35 cellular contexts compared by ENCODE assay signal in genomic region chr14:63496837-63497400, GRCh38. TPM values are rescaled to one million over a fixed set of nuclear protein-coding genes. Genes with fewer than 3 reads are reported as not detected.
DNase-seq lines count a peak whose midpoint lies in the region; ATAC-seq, FAIRE-seq and TF ChIP-seq lines count a peak whose summit lies in the region.
"Had no signal": no experiment of that assay in that cellular context is flagged by ENCODE, and none has a peak within 500 bp of the region (broad histone marks: within the 10 kb centered on the region; RNA-seq: fewer than 3 reads in every experiment).

No MANE protein-coding gene starts in this region.

- H3K9me3 Mint-ChIP-seq in nephron, result no peaks in the 10 kb centered on the region
- H3K9me3 Mint-ChIP-seq: activated CD4-positive, alpha-beta T cell treated with anti-CD3 and anti-CD28 coated beads, Interleukin-2, amount 10 ng/mL, durations not matched to agents 24 days and 14 days had no signal

- H3K9me3 ChIP-seq in heart left ventricle (peaks cover 0 to 9% (median 0%) of the 10 kb centered on the region in 12 donors), endothelial cell of umbilical vein (replicated peaks; ENCODE audit: control insufficient read depth, insufficient read depth, low read length) (no peaks in the 10 kb centered on the region)
- H3K9me3 ChIP-seq: Caco-2, SJCRH30, stomach had no signal

- DNase-seq in heart left ventricle (peak in 3 of 5 donors; percentile 31 to 48 (median 38)), Right ventricle myocardium inferior (ENCODE audit: missing footprints) (no peak), endothelial cell of umbilical vein (ENCODE audit: low read depth, low spot score) (peak; percentile 92), NCI-H187 treated with DMSO at 0.1 percent for 48 hours (lab: John Stamatoyannopoulos, UW) (no peak), NCI-H1105 (lab: John Stamatoyannopoulos, UW) (no peak)
- DNase-seq: 8988T; activated CD4-positive, alpha-beta T cell treated with anti-CD3 and anti-CD28 coated beads, Interleukin-2, amount 10 ng/mL, durations not matched to agents 24 days and 14 days; activated CD8-positive, alpha-beta memory T cell treated with anti-CD3 and anti-CD28 coated beads for 24 hours; activated T-cell treated with anti-CD3 and anti-CD28 coated beads for 4 hours; anterior cingulate cortex; Caco-2; cortex of kidney; DMS79; GDM1; mesendoderm; NCI-H1092 treated with DMSO at 0.1 percent for 48 hours; NCI-H187; NCI-H510A treated with DMSO at 0.1 percent for 48 hours; posterior cingulate gyrus; SJCRH30; stimulated activated CD4-positive, alpha-beta T cell treated with anti-CD3 and anti-CD28 coated beads, Interleukin-4, amount 100 ng/mL, for 1 hour; stomach; SW 1271; T1000; WERI-Rb-1 had no signal

- no peak overlapping the region for H3K4me2 ChIP-seq in endothelial cell of umbilical vein (ENCODE audit: insufficient read depth, low read length)

- POLR2A ChIA-PET in endothelial cell of umbilical vein (lab: Charles Lee), result no interaction called here

- H3K9me1 ChIP-seq in endothelial cell of umbilical vein (replicated peaks; ENCODE audit: control insufficient read depth, extremely low read depth, insufficient read depth, low read length), result no peaks in the 10 kb centered on the region

- H2AFZ ChIP-seq in endothelial cell of umbilical vein (ENCODE audit: low read depth, low read length), result no peak overlapping the region

- H3K36me3 ChIP-seq in heart left ventricle, result no peaks in the 10 kb centered on the region
- no peaks in the 10 kb centered on the region for H3K36me3 ChIP-seq in endothelial cell of umbilical vein (ENCODE audit: control insufficient read depth in 2 of 2, extremely low read depth in 1 of 2, insufficient read depth in 2 of 2, low read length in 2 of 2)
- H3K36me3 ChIP-seq: cardiac muscle cell, SJCRH30 had no signal

- intact Hi-C loops in heart left ventricle (cut with DNase I), result no loop called here
- intact Hi-C loops in Right ventricle myocardium inferior (cut with DNase I), result loop anchor here (5.0 kb wide), 1 partner anchor 45 kb away; the partner anchor contains the start of gene PPP2R5E
- intact Hi-C loops in endothelial cell of umbilical vein (cut with micrococcal nuclease), result no loop called here

- H3K4me3 ChIP-seq in heart left ventricle, result no peak overlapping the region
- no peak overlapping the region for H3K4me3 ChIP-seq in endothelial cell of umbilical vein (replicated peaks in 1 of 3; ENCODE audit: insufficient read depth in 1 of 3, low read depth in 1 of 3, low read length in 3 of 3)
- H3K4me3 ChIP-seq: cardiac muscle cell, K562, SJCRH30, stomach had no signal

- CTCF ChIA-PET in endothelial cell of umbilical vein (lab: Charles Lee), result interaction anchor here (0.9 kb wide), 1 partner anchor 15 kb away, joined by 3 read pairs; no protein-coding TSS in a partner anchor

- 32 to 57% (median 41%) methylated on average over 2 of the region's 2 CpGs for WGBS in heart left ventricle, 4 donors

- H3K4me1 ChIP-seq in heart left ventricle, result peaks cover 0 to 51% (median 21%) of the 10 kb centered on the region in 12 donors
- H3K4me1 ChIP-seq in endothelial cell of umbilical vein (ENCODE audit: control insufficient read depth, extremely low read depth, insufficient read depth, low read length), result peaks cover 6% of the 10 kb centered on the region
- H3K4me1 ChIP-seq: Caco-2, SJCRH30 had no signal

- peak in 3 of 4 donors; percentile 66 to 80 (median 71) for ATAC-seq in heart left ventricle
- no peak for ATAC-seq in Right ventricle myocardium inferior
- ATAC-seq in GM19395 (IDR thresholded peaks at IDR 0.05; ENCODE audit: unreplicated experiment), result no peak
- no peak for ATAC-seq in HG03097 (IDR thresholded peaks at IDR 0.05; ENCODE audit: low FRiP score, unreplicated experiment)
- ATAC-seq: esophagus mucosa, K562, sciatic nerve had no signal

- BruUV-seq in endothelial cell of umbilical vein (replicated peaks; lab: Mats Ljungman, UMichigan), result no TSS peak

- no peak overlapping the region for H3K9ac ChIP-seq in endothelial cell of umbilical vein (replicated peaks; ENCODE audit: extremely low read depth, insufficient read depth, low read length)

- H3K4me1 Mint-ChIP-seq in nephron, result peaks cover 29% of the 10 kb centered on the region

- H3K79me2 ChIP-seq in endothelial cell of umbilical vein (ENCODE audit: control insufficient read depth, insufficient read depth, low read length), result peaks cover 71% of the 10 kb centered on the region

- TF ChIP-seq POLR2A in heart left ventricle (IDR thresholded peaks at IDR 0.05), result no peak
- no peak for TF ChIP-seq POLR2A in endothelial cell of umbilical vein (IDR thresholded peaks at IDR 0.05; ENCODE audit: low read depth, low read length)

- H3K27ac ChIP-seq in heart left ventricle (peak overlapping the region in 4 of 12 donors; percentile 0 to 34 (median 22)), endothelial cell of umbilical vein (ENCODE audit: insufficient read depth, low read depth, low read length) (peak overlapping the region; percentile 61)
- H3K27ac ChIP-seq: C4-2B, cardiac muscle cell, SJCRH30, stomach, WERI-Rb-1 had no signal

- no peak for TF ChIP-seq CTCF in heart left ventricle (IDR thresholded peaks at IDR 0.05)
- TF ChIP-seq CTCF in endothelial cell of umbilical vein (IDR thresholded peaks at IDR 0.05; ENCODE audit: extremely low read depth in 1 of 2, insufficient read depth in 1 of 2, low read depth in 1 of 2, low read length in 2 of 2), result no peak
- TF ChIP-seq CTCF in nephron (IDR thresholded peaks at IDR 0.05; ENCODE audit: unreplicated experiment in 3 of 3), result no peak

- no peaks in the 10 kb centered on the region for H4K20me1 ChIP-seq in endothelial cell of umbilical vein (replicated peaks; ENCODE audit: control insufficient read depth, extremely low read depth, insufficient read depth, low read length)

- peak overlapping the region in 2 of 3 experiments; percentile 12 to 19 for H3K27ac Mint-ChIP-seq in nephron
- H3K27ac Mint-ChIP-seq: activated CD4-positive, alpha-beta T cell treated with anti-CD3 and anti-CD28 coated beads, Interleukin-2, amount 10 ng/mL, durations not matched to agents 24 days and 14 days; activated naive CD8-positive, alpha-beta T cell had no signal

- peaks cover 8% of the 10 kb centered on the region for H3K36me3 Mint-ChIP-seq in nephron (ENCODE audit: low read depth)

- H3K27me3 ChIP-seq in heart left ventricle (no peaks in the 10 kb centered on the region), endothelial cell of umbilical vein (ENCODE audit: control insufficient read depth in 2 of 2, insufficient read depth in 2 of 2, low read length in 2 of 2) (no peaks in the 10 kb centered on the region)
- H3K27me3 ChIP-seq: cardiac muscle cell, SJCRH30, stomach had no signal

- H3K4me3 Mint-ChIP-seq in nephron, result no peak overlapping the region
- H3K4me3 Mint-ChIP-seq: activated CD4-positive, alpha-beta T cell treated with anti-CD3 and anti-CD28 coated beads, Interleukin-2, amount 10 ng/mL, durations not matched to agents 24 days and 14 days; activated naive CD8-positive, alpha-beta T cell had no signal

- no peaks in the 10 kb centered on the region for H3K27me3 Mint-ChIP-seq in nephron (ENCODE audit: low read depth)
- H3K27me3 Mint-ChIP-seq: activated CD4-positive, alpha-beta T cell treated with anti-CD3 and anti-CD28 coated beads, Interleukin-2, amount 10 ng/mL, durations not matched to agents 24 days and 14 days; activated naive CD8-positive, alpha-beta T cell had no signal

- dilution Hi-C loops in endothelial cell of umbilical vein (cut with MboI; ENCODE audit: extremely low pct_ligation_motif_present, low sequenced_read_pairs), result no loop called here

- FAIRE-seq in endothelial cell of umbilical vein (lab: Jason Lieb, UNC), result no peak
- FAIRE-seq: H1, K562 had no signal

TF ChIP-seq in endothelial cell of umbilical vein, 7 proteins besides CTCF, POLR2A, EP300 and RAD21:
- TF ChIP-seq JUN (IDR thresholded peaks at IDR 0.05; ENCODE audit: borderline replicate concordance, insufficient read depth, insufficient read length, low read depth), result peak; percentile 34
- TF ChIP-seq POLR2AphosphoS5 (IDR thresholded peaks at IDR 0.05; ENCODE audit: insufficient read depth, low read depth, low read length), result no peak
TF ChIP-seq in endothelial cell of umbilical vein: peak in this region for 1.

RNA-seq across cellular contexts. Expression of gene PPP2R5E, which starts 46.3 kb away (rescaled TPM):
- 10 to 100 TPM; 16.2 to 44.2 (median 37.6) TPM for total RNA-seq in heart left ventricle
- 10 to 100 TPM in 1 of 2 donors, 1 to 10 TPM in 1; 6.2 to 18.6 TPM for polyA plus RNA-seq in heart left ventricle
- total RNA-seq in Right ventricle myocardium inferior, result 36.3 TPM
- total RNA-seq in endothelial cell of umbilical vein, result 51.1 and 52.5 TPM in 2 replicates
- polyA plus RNA-seq in endothelial cell of umbilical vein, result 3.7 and 4.9 TPM in 2 replicates
- polyA plus RNA-seq in endothelial cell of umbilical vein (2011; cell fraction: cytosol; rRNA removed), result 9.5 and 10.2 TPM in 2 replicates
- 10.7 and 14.5 TPM in 2 replicates for polyA plus RNA-seq in endothelial cell of umbilical vein (2011; cell fraction: nucleus; rRNA removed)
- 19.3 and 31.2 TPM in 2 replicates for polyA plus RNA-seq in endothelial cell of umbilical vein (2012)
- polyA minus RNA-seq in endothelial cell of umbilical vein, result 15.3 and 16.8 TPM in 2 replicates
- 20.7 TPM for polyA minus RNA-seq in endothelial cell of umbilical vein (2011; cell fraction: cytosol; rRNA and poly(A)+ RNA removed)
- 30.4 and 39.3 TPM in 2 replicates for polyA minus RNA-seq in endothelial cell of umbilical vein (2011; cell fraction: nucleus; rRNA and poly(A)+ RNA removed)

Comparison
In these comparisons a context has a peak if more than half of its experiments do, and no peak if none do; other contexts are left out.
1. ATAC-seq: peak in heart left ventricle (3 of 4); none in Right ventricle myocardium inferior (single experiment), GM19395 (single experiment) and HG03097 (single experiment).
2. DNase-seq: peak in heart left ventricle (3 of 5) and endothelial cell of umbilical vein (single experiment); none in Right ventricle myocardium inferior (single experiment), NCI-H187 treated with DMSO at 0.1 percent for 48 hours (single experiment) and NCI-H1105 (single experiment).